ENCODE assay signal across 8 cellular contexts in the genomic region with DNA sequence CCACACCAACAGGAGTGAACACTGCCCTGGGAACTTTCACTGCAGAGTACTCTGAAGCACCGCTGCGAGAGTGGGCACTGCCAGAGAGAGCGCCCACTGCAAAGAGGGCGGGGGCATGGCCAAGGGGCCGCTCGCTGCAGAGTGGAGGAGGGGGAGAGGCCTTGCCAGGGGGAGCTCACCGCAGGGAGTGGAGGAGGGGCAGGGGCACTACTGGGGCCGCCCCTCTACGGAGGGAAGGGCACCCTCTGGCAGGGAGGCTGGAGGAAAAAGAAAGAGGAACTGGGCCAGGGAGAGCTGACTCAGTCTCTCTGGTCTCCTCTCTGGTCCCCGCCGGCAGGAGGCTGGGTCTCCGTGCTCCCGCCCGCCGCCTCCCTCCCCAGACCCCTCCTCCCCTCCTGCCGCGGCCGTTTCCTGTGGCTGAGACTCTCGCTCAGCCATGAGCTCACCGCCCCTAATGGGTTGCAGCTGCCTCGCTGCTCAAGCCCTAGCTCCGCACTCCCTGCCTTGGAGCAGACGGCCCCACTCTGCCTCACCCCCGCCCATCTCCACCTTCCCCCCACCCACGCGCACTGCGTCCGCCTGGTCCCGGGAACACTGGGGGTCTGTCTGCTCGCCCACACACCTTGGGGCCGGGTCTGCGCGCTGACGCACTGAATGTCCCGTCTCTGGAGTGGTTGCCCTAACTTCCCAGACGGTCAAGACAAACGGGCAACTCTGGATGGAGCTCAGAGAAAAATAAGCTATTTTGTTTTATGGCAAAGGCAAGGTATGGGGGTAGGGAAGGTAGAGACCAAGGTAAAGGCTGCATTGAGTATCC.
DNase-seq lines count a peak whose midpoint lies in the region; ATAC-seq lines count a peak whose summit lies in the region.

No MANE protein-coding gene starts in this region.

- DNase-seq in activated T-cell treated with anti-CD3 and anti-CD28 coated beads, Interleukin-2, amount 50 U/mL, for 1 hour = peak; percentile 51
- no peak for DNase-seq in activated T-cell treated with anti-CD3 and anti-CD28 coated beads for 4 hours
- DNase-seq in NCI-H1105 (lab: John Stamatoyannopoulos, UW) = peak; percentile 76
- peak; percentile 59 for DNase-seq in SKM-1 (lab: John Stamatoyannopoulos, UW; ENCODE audit: unreplicated experiment)
- peak; percentile 29 for DNase-seq in central memory CD4-positive, alpha-beta T cell
- peak; percentile 25 for DNase-seq in inferior parietal cortex (ENCODE audit: extremely low spot score)
- peak; percentile 97 for DNase-seq in skeletal muscle cell (ENCODE audit: low read depth)

- ATAC-seq in HG02642 (IDR thresholded peaks at IDR 0.05; ENCODE audit: poor library complexity, unreplicated experiment) = peak; percentile 70

- peak overlapping the region; percentile 74 for H3K4me3 ChIP-seq in skeletal muscle cell (ENCODE audit: low read depth, low read length)
